In the genomic region with DNA sequence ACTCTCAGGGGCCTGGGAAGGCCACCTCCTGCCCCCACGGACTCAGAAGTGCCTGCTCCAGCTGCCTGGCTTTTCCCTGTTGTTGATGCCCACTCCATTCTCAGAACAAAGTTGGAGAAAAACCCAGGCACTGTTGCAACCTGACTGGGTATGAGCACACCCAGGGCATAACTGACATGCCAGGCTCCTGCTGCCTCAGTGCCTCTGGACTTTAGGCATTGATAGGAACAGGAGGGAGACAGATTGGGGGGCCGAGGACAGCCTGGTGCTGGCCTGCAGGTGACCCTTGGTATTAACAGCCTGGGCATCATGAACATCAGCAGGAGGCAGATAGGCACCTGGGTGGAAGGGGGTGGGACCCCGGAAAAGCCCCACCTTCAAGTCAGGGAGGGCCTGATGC, we compare ENCODE assay signal across 36 cellular contexts.
"Had no signal": no experiment of that assay in that cellular context is flagged by ENCODE, and none has a peak within 500 bp of the region (broad histone marks: within the 10 kb centered on the region; RNA-seq: fewer than 3 reads in every experiment).

No MANE protein-coding gene starts in this region.

- H3K27ac ChIP-seq: adrenal gland, ascending aorta, body of pancreas, brain microvascular endothelial cell, breast epithelium, cardiac muscle cell had no signal

- H3K27me3 Mint-ChIP-seq: activated naive CD4-positive, alpha-beta T cell treated with anti-CD3 and anti-CD28 coated beads, Interleukin-2, amount 10 ng/mL, durations not matched to agents 7 days and 5 days; activated naive CD4-positive, alpha-beta T cell treated with anti-CD3 and anti-CD28 coated beads, Interleukin-2, amount 50 U/mL, for 24 hours; activated naive CD8-positive, alpha-beta T cell; activated naive CD8-positive, alpha-beta T cell treated with anti-CD3 and anti-CD28 coated beads for 36 hours; activated naive CD8-positive, alpha-beta T cell treated with anti-CD3 and anti-CD28 coated beads, Interleukin-2, amount 10 ng/mL, durations not matched to agents 7 days and 5 days; activated naive CD8-positive, alpha-beta T cell treated with anti-CD3 and anti-CD28 coated beads, Interleukin-2, amount 50 U/mL, for 24 hours; activated T-cell treated with anti-CD3 and anti-CD28 coated beads, Interleukin-2, amount 50 U/mL, for 24 hours; activated T-helper 17 cell treated with anti-CD3 and anti-CD28 coated beads, Interleukin-2, amount 50 U/mL, for 72 hours; brain; central memory CD8-positive, alpha-beta T cell had no signal

- H3K9me3 ChIP-seq: adrenal gland, ascending aorta, body of pancreas had no signal

- H3K9me3 Mint-ChIP-seq: activated naive CD4-positive, alpha-beta T cell treated with anti-CD3 and anti-CD28 coated beads, Interleukin-2, amount 50 U/mL, for 24 hours; activated T-cell treated with anti-CD3 and anti-CD28 coated beads, Interleukin-2, amount 50 U/mL, for 72 hours had no signal

- H3K4me3 ChIP-seq: adrenal gland, ascending aorta, body of pancreas, breast epithelium, cardiac muscle cell had no signal

- ATAC-seq: activated naive CD4-positive, alpha-beta T cell treated with anti-CD3 and anti-CD28 coated beads, Interleukin-2, amount 50 U/mL, for 72 hours; activated naive CD8-positive, alpha-beta T cell treated with anti-CD3 and anti-CD28 coated beads, Interleukin-2, amount 50 U/mL, for 24 hours; activated T-cell treated with anti-CD3 and anti-CD28 coated beads, Interleukin-2, amount 50 U/mL, for 72 hours; activated T-helper 17 cell treated with anti-CD3 and anti-CD28 coated beads, Interleukin-2, amount 50 U/mL, for 72 hours; body of pancreas had no signal

- H3K36me3 ChIP-seq: adrenal gland, ascending aorta, brain microvascular endothelial cell, breast epithelium, cardiac muscle cell had no signal

- H3K27me3 ChIP-seq: adrenal gland, ascending aorta, body of pancreas, brain microvascular endothelial cell, breast epithelium, cardiac muscle cell had no signal

- H3K4me1 Mint-ChIP-seq: activated naive CD4-positive, alpha-beta T cell treated with anti-CD3 and anti-CD28 coated beads, Interleukin-2, amount 10 ng/mL, durations not matched to agents 7 days and 5 days; activated naive CD4-positive, alpha-beta T cell treated with anti-CD3 and anti-CD28 coated beads, Interleukin-2, amount 50 U/mL, for 24 hours; activated naive CD8-positive, alpha-beta T cell treated with anti-CD3 and anti-CD28 coated beads for 36 hours; activated naive CD8-positive, alpha-beta T cell treated with anti-CD3 and anti-CD28 coated beads, Interleukin-2, amount 10 ng/mL, durations not matched to agents 7 days and 5 days; activated naive CD8-positive, alpha-beta T cell treated with anti-CD3 and anti-CD28 coated beads, Interleukin-2, amount 50 U/mL, for 24 hours; activated T-helper 17 cell treated with anti-CD3 and anti-CD28 coated beads, Interleukin-2, amount 50 U/mL, for 72 hours; central memory CD8-positive, alpha-beta T cell had no signal

- H3K4me1 ChIP-seq: adrenal gland, ascending aorta, body of pancreas, breast epithelium had no signal

- H3K36me3 Mint-ChIP-seq: activated naive CD4-positive, alpha-beta T cell treated with anti-CD3 and anti-CD28 coated beads, Interleukin-2, amount 10 ng/mL, durations not matched to agents 7 days and 5 days; activated naive CD4-positive, alpha-beta T cell treated with anti-CD3 and anti-CD28 coated beads, Interleukin-2, amount 50 U/mL, for 24 hours; activated naive CD4-positive, alpha-beta T cell treated with anti-CD3 and anti-CD28 coated beads, Interleukin-2, amount 50 U/mL, for 72 hours; activated naive CD8-positive, alpha-beta T cell; activated naive CD8-positive, alpha-beta T cell treated with anti-CD3 and anti-CD28 coated beads for 36 hours; activated naive CD8-positive, alpha-beta T cell treated with anti-CD3 and anti-CD28 coated beads, Interleukin-2, amount 10 ng/mL, durations not matched to agents 7 days and 5 days; brain had no signal

- DNase-seq: activated effector memory CD4-positive, alpha-beta T cell treated with anti-CD3 and anti-CD28 coated beads, Interleukin-2, amount 50 U/mL, for 16 hours; activated effector memory CD4-positive, alpha-beta T cell treated with Interleukin-2 at 50 U/mL for 16 hours; activated gamma-delta T cell; activated gamma-delta T cell treated with Interleukin-2 at 50 U/mL for 16 hours; activated naive CD4-positive, alpha-beta T cell; activated naive CD4-positive, alpha-beta T cell treated with anti-CD3 and anti-CD28 coated beads for 36 hours; activated naive CD4-positive, alpha-beta T cell treated with anti-CD3 and anti-CD28 coated beads, Interleukin-2, amount 10 ng/mL, durations not matched to agents 7 days and 5 days; activated naive CD4-positive, alpha-beta T cell treated with anti-CD3 and anti-CD28 coated beads, Interleukin-2, amount 50 U/mL, for 16 hours; activated naive CD4-positive, alpha-beta T cell treated with Interleukin-2 at 50 U/mL for 16 hours; activated naive CD8-positive, alpha-beta T cell treated with anti-CD3 and anti-CD28 coated beads for 36 hours; activated naive CD8-positive, alpha-beta T cell treated with anti-CD3 and anti-CD28 coated beads, Interleukin-2, amount 10 ng/mL, durations not matched to agents 7 days and 5 days; activated naive CD8-positive, alpha-beta T cell treated with anti-CD3 and anti-CD28 coated beads, Interleukin-2, amount 50 U/mL, for 24 hours; activated T-cell treated with anti-CD3 and anti-CD28 coated beads for 4 hours; activated T-cell treated with anti-CD3 and anti-CD28 coated beads, Interleukin-2, amount 50 U/mL, for 1 hour; activated T-cell treated with anti-CD3 and anti-CD28 coated beads, Interleukin-2, amount 50 U/mL, for 24 hours; activated T-cell treated with anti-CD3 and anti-CD28 coated beads, Interleukin-2, amount 50 U/mL, for 4 hours; activated T-cell treated with anti-CD3 and anti-CD28 coated beads, Interleukin-2, amount 50 U/mL, for 48 hours; activated T-cell treated with anti-CD3 and anti-CD28 coated beads, Interleukin-2, amount 50 U/mL, for 72 hours; adrenal gland; amniotic stem cell; amygdala; body of pancreas; brain microvascular endothelial cell; caudate nucleus; central memory CD4-positive, alpha-beta T cell had no signal

- H3K27ac Mint-ChIP-seq: activated naive CD4-positive, alpha-beta T cell treated with anti-CD3 and anti-CD28 coated beads for 36 hours; activated naive CD4-positive, alpha-beta T cell treated with anti-CD3 and anti-CD28 coated beads, Interleukin-2, amount 10 ng/mL, durations not matched to agents 7 days and 5 days; activated naive CD4-positive, alpha-beta T cell treated with anti-CD3 and anti-CD28 coated beads, Interleukin-2, amount 50 U/mL, for 24 hours; activated naive CD4-positive, alpha-beta T cell treated with anti-CD3 and anti-CD28 coated beads, Interleukin-2, amount 50 U/mL, for 72 hours; activated naive CD8-positive, alpha-beta T cell; activated naive CD8-positive, alpha-beta T cell treated with anti-CD3 and anti-CD28 coated beads for 36 hours; activated naive CD8-positive, alpha-beta T cell treated with anti-CD3 and anti-CD28 coated beads, Interleukin-2, amount 10 ng/mL, durations not matched to agents 7 days and 5 days; activated naive CD8-positive, alpha-beta T cell treated with anti-CD3 and anti-CD28 coated beads, Interleukin-2, amount 50 U/mL, for 24 hours; activated T-cell treated with anti-CD3 and anti-CD28 coated beads, Interleukin-2, amount 50 U/mL, for 24 hours; activated T-cell treated with anti-CD3 and anti-CD28 coated beads, Interleukin-2, amount 50 U/mL, for 72 hours; activated T-helper 1 cell treated with anti-CD3 and anti-CD28 coated beads, Interleukin-12 subunit alpha, Interleukin-12 subunit beta, Interleukin-2, Interleukin-4 antibody, amounts not matched to agents 30 ng/mL and 10 ng/mL and 1 ng/mL, durations not matched to agents 14 hours and 24 hours and 36 hours; activated T-helper 17 cell treated with anti-CD3 and anti-CD28 coated beads, Interleukin-2, amount 50 U/mL, for 72 hours; activated T-helper 2 cell treated with anti-CD3 and anti-CD28 coated beads, Interferon-gamma antibody, Interleukin-2, Interleukin-4, amounts not matched to agents 10 μg/mL and 5 μg/mL and 100 μg/mL, durations not matched to agents 14 hours and 24 hours and 36 hours; brain had no signal

- H3K4me3 Mint-ChIP-seq: activated naive CD4-positive, alpha-beta T cell treated with anti-CD3 and anti-CD28 coated beads for 36 hours; activated naive CD4-positive, alpha-beta T cell treated with anti-CD3 and anti-CD28 coated beads, Interleukin-2, amount 10 ng/mL, durations not matched to agents 7 days and 5 days; activated naive CD4-positive, alpha-beta T cell treated with anti-CD3 and anti-CD28 coated beads, Interleukin-2, amount 50 U/mL, for 24 hours; activated naive CD8-positive, alpha-beta T cell; activated naive CD8-positive, alpha-beta T cell treated with anti-CD3 and anti-CD28 coated beads for 36 hours; activated naive CD8-positive, alpha-beta T cell treated with anti-CD3 and anti-CD28 coated beads, Interleukin-2, amount 10 ng/mL, durations not matched to agents 7 days and 5 days; activated naive CD8-positive, alpha-beta T cell treated with anti-CD3 and anti-CD28 coated beads, Interleukin-2, amount 50 U/mL, for 24 hours; activated T-cell treated with anti-CD3 and anti-CD28 coated beads, Interleukin-2, amount 50 U/mL, for 24 hours; activated T-cell treated with anti-CD3 and anti-CD28 coated beads, Interleukin-2, amount 50 U/mL, for 4 hours; activated T-cell treated with anti-CD3 and anti-CD28 coated beads, Interleukin-2, amount 50 U/mL, for 72 hours; activated T-helper 1 cell treated with anti-CD3 and anti-CD28 coated beads, Interleukin-12 subunit alpha, Interleukin-12 subunit beta, Interleukin-2, Interleukin-4 antibody, amounts not matched to agents 30 ng/mL and 10 ng/mL and 1 ng/mL, durations not matched to agents 14 hours and 24 hours and 36 hours; activated T-helper 17 cell treated with anti-CD3 and anti-CD28 coated beads, Interleukin-2, amount 50 U/mL, for 72 hours; brain; central memory CD8-positive, alpha-beta T cell had no signal
